In the genomic region with DNA sequence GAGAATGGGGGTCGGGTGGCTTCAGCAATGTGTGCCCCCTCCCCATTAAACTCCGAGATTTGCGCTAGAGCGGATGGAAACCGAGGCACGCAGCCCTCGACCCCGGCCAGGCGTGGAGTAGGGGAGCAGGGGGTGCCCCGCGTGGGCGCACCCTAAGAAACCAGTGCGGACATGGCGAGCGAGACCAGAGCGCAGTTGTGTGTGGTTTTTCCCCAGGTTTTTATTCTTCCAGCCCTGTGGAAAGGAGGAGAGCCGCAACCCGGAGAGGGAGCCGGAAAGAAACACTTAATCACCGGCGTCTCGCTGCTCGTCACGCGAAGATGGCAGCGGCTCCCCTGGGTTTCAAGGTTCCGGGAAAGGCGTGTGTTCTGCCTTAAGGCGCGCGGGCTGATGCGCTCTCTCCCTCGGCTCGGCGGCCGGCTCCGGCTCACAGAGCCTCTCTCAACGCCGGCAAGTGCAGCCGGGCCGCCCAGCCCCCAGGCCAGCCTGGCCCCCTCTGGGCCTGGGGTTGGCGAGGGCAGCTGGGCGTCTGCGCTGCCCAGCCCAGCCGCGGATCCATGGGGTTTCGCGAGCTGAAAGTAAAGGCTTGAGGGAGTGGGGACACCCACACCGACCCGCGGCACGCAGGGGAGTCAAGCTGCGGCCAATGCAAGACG, we compare ENCODE assay signal across 2 cellular contexts.
TF ChIP-seq lines count a peak whose summit lies in the region.

No MANE protein-coding gene starts in this region.

TF ChIP-seq in liver, 16 proteins besides CTCF, POLR2A, EP300 and RAD21 (continued from another document):
- TF ChIP-seq, protein P1, sequence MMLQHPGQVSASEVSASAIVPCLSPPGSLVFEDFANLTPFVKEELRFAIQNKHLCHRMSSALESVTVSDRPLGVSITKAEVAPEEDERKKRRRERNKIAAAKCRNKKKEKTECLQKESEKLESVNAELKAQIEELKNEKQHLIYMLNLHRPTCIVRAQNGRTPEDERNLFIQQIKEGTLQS (IDR thresholded peaks at IDR 0.05) = no peak
- TF ChIP-seq NR2F2 (IDR thresholded peaks at IDR 0.05) = no peak

TF ChIP-seq in HepG2, 621 proteins besides CTCF, POLR2A, EP300 and RAD21 (continued from another document):
- TF ChIP-seq, protein P2, sequence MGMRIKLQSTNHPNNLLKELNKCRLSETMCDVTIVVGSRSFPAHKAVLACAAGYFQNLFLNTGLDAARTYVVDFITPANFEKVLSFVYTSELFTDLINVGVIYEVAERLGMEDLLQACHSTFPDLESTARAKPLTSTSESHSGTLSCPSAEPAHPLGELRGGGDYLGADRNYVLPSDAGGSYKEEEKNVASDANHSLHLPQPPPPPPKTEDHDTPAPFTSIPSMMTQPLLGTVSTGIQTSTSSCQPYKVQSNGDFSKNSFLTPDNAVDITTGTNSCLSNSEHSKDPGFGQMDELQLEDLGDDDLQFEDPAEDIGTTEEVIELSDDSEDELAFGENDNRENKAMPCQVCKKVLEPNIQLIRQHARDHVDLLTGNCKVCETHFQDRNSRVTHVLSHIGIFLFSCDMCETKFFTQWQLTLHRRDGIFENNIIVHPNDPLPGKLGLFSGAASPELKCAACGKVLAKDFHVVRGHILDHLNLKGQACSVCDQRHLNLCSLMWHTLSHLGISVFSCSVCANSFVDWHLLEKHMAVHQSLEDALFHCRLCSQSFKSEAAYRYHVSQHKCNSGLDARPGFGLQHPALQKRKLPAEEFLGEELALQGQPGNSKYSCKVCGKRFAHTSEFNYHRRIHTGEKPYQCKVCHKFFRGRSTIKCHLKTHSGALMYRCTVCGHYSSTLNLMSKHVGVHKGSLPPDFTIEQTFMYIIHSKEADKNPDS (CRISPR knock-in tag; IDR thresholded peaks at IDR 0.05) = no peak
- TF ChIP-seq NFIC (IDR thresholded peaks at IDR 0.05; ENCODE audit: low read length) (no peak), MBNL3 (CRISPR knock-in tag; conservative IDR thresholded peaks at IDR 0.05) (no peak), YY1 (IDR thresholded peaks at IDR 0.05; ENCODE audit: insufficient read depth, insufficient replicate concordance, low read depth, low read length) (no peak)
